ENCODE assay signal across 11 cellular contexts in genomic region chr19:14167594-14168138, GRCh38. TPM values are rescaled to one million over a fixed set of nuclear protein-coding genes. Genes with fewer than 3 reads are reported as not detected.
A peak's percentile ranks its signal among the peaks of the same experiment; 100 is the strongest.
DNase-seq lines count a peak whose midpoint lies in the region; ATAC-seq, FAIRE-seq and TF ChIP-seq lines count a peak whose summit lies in the region.
"Had no signal": no experiment of that assay in that cellular context is flagged by ENCODE, and none has a peak within 500 bp of the region (broad histone marks: within the 10 kb centered on the region; RNA-seq: fewer than 3 reads in every experiment).

No MANE protein-coding gene starts in this region.

- H3K36me3 Mint-ChIP-seq in IgD-negative memory B cell (peaks cover 2% of the 10 kb centered on the region), Caco-2 (ENCODE audit: insufficient read depth, unreplicated experiment) (no peaks in the 10 kb centered on the region)
- H3K36me3 Mint-ChIP-seq in activated naive CD4-positive, alpha-beta T cell treated with anti-CD3 and anti-CD28 coated beads, Interleukin-2, amount 50 U/mL, for 24 hours = peaks cover 19% of the 10 kb centered on the region

- no peak for TF ChIP-seq CTCF in Caco-2 (IDR thresholded peaks at IDR 0.05; ENCODE audit: insufficient read depth in 1 of 2, low read depth in 1 of 2, low read length in 1 of 2, severe bottlenecking in 1 of 2, unreplicated experiment in 1 of 2)

- H3K27ac Mint-ChIP-seq in IgD-negative memory B cell = no peak overlapping the region
- peak overlapping the region; percentile 87 for H3K27ac Mint-ChIP-seq in activated naive CD4-positive, alpha-beta T cell treated with anti-CD3 and anti-CD28 coated beads, Interleukin-2, amount 50 U/mL, for 24 hours
- H3K27ac Mint-ChIP-seq in Caco-2 (ENCODE audit: unreplicated experiment) = no peak overlapping the region

- ATAC-seq in GM21381 (IDR thresholded peaks at IDR 0.05; ENCODE audit: unreplicated experiment) = no peak

- peak; percentile 30 for DNase-seq in Ammon's horn (ENCODE audit: low spot score)
- peak; percentile 18 for DNase-seq in medulla oblongata (ENCODE audit: extremely low spot score)
- DNase-seq in Caco-2 = no peak
- DNase-seq in frontal cortex (ENCODE audit: low spot score in 2 of 2) = no peak
- DNase-seq in NCI-H446 (lab: John Stamatoyannopoulos, UW) = no peak
- DNase-seq: islet precursor cell, NCI-H748 treated with DMSO at 0.1 percent for 48 hours had no signal

- POLR2A ChIA-PET in Caco-2 (lab: Charles Lee) = interaction anchor here (0.8 kb wide), 1 partner anchor 31 kb away, joined by 3 read pairs; the partner anchor contains the start of gene ASF1B

- H3K9me3 Mint-ChIP-seq in IgD-negative memory B cell = peaks cover 0 to 3% (median 2%) of the 10 kb centered on the region in 3 donors
- H3K9me3 Mint-ChIP-seq in activated naive CD4-positive, alpha-beta T cell treated with anti-CD3 and anti-CD28 coated beads, Interleukin-2, amount 50 U/mL, for 24 hours = no peaks in the 10 kb centered on the region
- no peaks in the 10 kb centered on the region for H3K9me3 Mint-ChIP-seq in Caco-2 (ENCODE audit: unreplicated experiment)

- no peaks in the 10 kb centered on the region for H3K36me3 ChIP-seq in Caco-2 (ENCODE audit: control insufficient read depth, insufficient read depth, low read length)
- H3K36me3 ChIP-seq: prostate gland had no signal

- no peak for FAIRE-seq in frontal cortex (lab: Jason Lieb, UNC)

- intact Hi-C loops in Caco-2 (cut with micrococcal nuclease; ENCODE audit: unreplicated experiment) = no loop called here

- H3K4me1 ChIP-seq in Caco-2 = no peaks in the 10 kb centered on the region
- H3K4me1 ChIP-seq: prostate gland had no signal

- no peaks in the 10 kb centered on the region for H3K27me3 ChIP-seq in Caco-2 (replicated peaks; ENCODE audit: control insufficient read depth, insufficient read depth, low read length)

- H3K27me3 Mint-ChIP-seq in IgD-negative memory B cell (peaks cover 20% of the 10 kb centered on the region), Caco-2 (ENCODE audit: insufficient read depth, unreplicated experiment) (no peaks in the 10 kb centered on the region)
- no peaks in the 10 kb centered on the region for H3K27me3 Mint-ChIP-seq in activated naive CD4-positive, alpha-beta T cell treated with anti-CD3 and anti-CD28 coated beads, Interleukin-2, amount 50 U/mL, for 24 hours

- CTCF ChIA-PET in Caco-2 (lab: Charles Lee) = no interaction called here

- H3K9me3 ChIP-seq in Caco-2 = no peaks in the 10 kb centered on the region
- H3K9me3 ChIP-seq: prostate gland had no signal

- BruUV-seq in Caco-2 (replicated peaks; lab: Mats Ljungman, UMichigan) = no TSS peak

- peak overlapping the region in 3 of 4 donors; percentile 70 to 93 (median 86) for H3K4me3 Mint-ChIP-seq in IgD-negative memory B cell
- peak overlapping the region; percentile 74 for H3K4me3 Mint-ChIP-seq in activated naive CD4-positive, alpha-beta T cell treated with anti-CD3 and anti-CD28 coated beads, Interleukin-2, amount 50 U/mL, for 24 hours
- H3K4me3 Mint-ChIP-seq in Caco-2 (ENCODE audit: unreplicated experiment) = no peak overlapping the region

- H3K4me1 Mint-ChIP-seq in IgD-negative memory B cell (peaks cover 8 to 11% (median 10%) of the 10 kb centered on the region in 3 donors), Caco-2 (ENCODE audit: low read depth, unreplicated experiment) (no peaks in the 10 kb centered on the region)
- H3K4me1 Mint-ChIP-seq in activated naive CD4-positive, alpha-beta T cell treated with anti-CD3 and anti-CD28 coated beads, Interleukin-2, amount 50 U/mL, for 24 hours = peaks cover 26% of the 10 kb centered on the region

- no peak overlapping the region for H3K4me3 ChIP-seq in Caco-2 (ENCODE audit: low read depth, low read length)
- H3K4me3 ChIP-seq: prostate gland had no signal

RNA-seq across cellular contexts. Expression of gene ASF1B, which starts 31.3 kb away (rescaled TPM):
- polyA plus RNA-seq in IgD-negative memory B cell = 1.9 TPM
- total RNA-seq in Caco-2 (2022) = 37.7 and 40.2 TPM in 2 replicates
- 1.2 TPM for total RNA-seq in frontal cortex

RNA-seq across cellular contexts. Expression of gene ADGRL1, which starts 38.3 kb away (rescaled TPM):
- 0.11 TPM for polyA plus RNA-seq in IgD-negative memory B cell
- 16.9 and 17.6 TPM in 2 replicates for total RNA-seq in Caco-2 (2022)
- 41.6 TPM for total RNA-seq in frontal cortex

RNA-seq across cellular contexts. Expression of gene PRKACA, which starts 50.1 kb away (rescaled TPM):
- polyA plus RNA-seq in IgD-negative memory B cell = 1.4 TPM
- 46.4 and 51.9 TPM in 2 replicates for total RNA-seq in Caco-2 (2022)
- total RNA-seq in frontal cortex = 22.0 TPM

Comparison
In these comparisons a context has a peak if more than half of its experiments do, and no peak if none do; other contexts are left out.
1. DNase-seq: peak in Ammon's horn (single experiment) and medulla oblongata (single experiment); none in Caco-2 (0 of 2), frontal cortex (0 of 2) and NCI-H446 (0 of 2).
2. RNA of gene ASF1B, which starts 31.3 kb away (total RNA-seq): 37.7 to 40.2 TPM in Caco-2; 1.2 TPM in frontal cortex (single experiment); every median in the first group is over 10 times any median in the second.